8 cellular contexts compared by ENCODE assay signal in the genomic region with DNA sequence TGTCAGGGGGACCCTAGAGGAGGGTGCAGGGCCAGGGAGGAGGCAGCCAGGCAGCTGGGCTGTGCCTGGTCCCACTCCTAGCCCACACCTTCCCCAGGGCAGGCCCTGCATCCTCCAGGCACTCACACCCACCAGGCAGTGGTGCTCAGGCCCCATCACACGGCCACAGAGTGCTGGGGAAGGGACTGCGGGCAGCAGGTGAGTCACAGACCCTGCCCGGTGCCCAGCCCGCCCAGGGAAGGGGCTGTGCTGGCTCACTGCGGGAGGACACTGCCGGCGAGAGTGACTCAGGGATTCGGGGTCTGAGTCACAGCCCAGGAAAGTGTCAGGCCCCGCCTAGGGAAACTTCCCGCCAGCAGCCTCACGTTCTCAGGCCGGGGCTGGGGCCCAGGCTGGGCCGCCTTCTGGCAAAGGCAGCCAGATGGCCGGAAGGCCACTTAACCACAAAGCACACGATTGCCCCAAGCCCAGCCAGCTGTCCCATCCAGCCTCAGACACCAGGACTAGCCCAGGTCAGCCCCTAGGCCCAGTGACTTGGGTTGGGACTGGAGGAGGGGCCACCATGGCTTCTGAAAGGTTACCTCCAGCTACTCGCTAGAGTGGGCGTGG. TPM values are rescaled to one million over a fixed set of nuclear protein-coding genes. Genes with fewer than 3 reads are reported as not detected.
DNase-seq lines count a peak whose midpoint lies in the region; ATAC-seq, FAIRE-seq and TF ChIP-seq lines count a peak whose summit lies in the region.

No MANE protein-coding gene starts in this region.

- peak; percentile 22 to 43 for TF ChIP-seq CTCF in mammary epithelial cell (conservative IDR thresholded peaks at IDR 0.05 in 1 of 2, IDR thresholded peaks at IDR 0.05 in 1 of 2; ENCODE audit: extremely low read depth in 1 of 2, insufficient read depth in 1 of 2, low read depth in 1 of 2, low read length in 2 of 2)

- peak; percentile 100 for FAIRE-seq in HTR-8/SVneo (lab: Jason Lieb, UNC)

- H3K27me3 ChIP-seq in mammary epithelial cell (ENCODE audit: insufficient read depth, low read length), result no peaks in the 10 kb centered on the region
- H3K27me3 ChIP-seq in layer of hippocampus (ENCODE audit: control insufficient read depth, insufficient read depth, low read length), result no peaks in the 10 kb centered on the region

- H3K4me2 ChIP-seq in mammary epithelial cell (ENCODE audit: insufficient read depth, low read depth, low read length), result peak overlapping the region; percentile 74

- H3K4me3 ChIP-seq in mammary epithelial cell (replicated peaks in 1 of 3; ENCODE audit: insufficient read depth in 1 of 3, low read depth in 2 of 3, low read length in 3 of 3), result no peak overlapping the region

- no peaks in the 10 kb centered on the region for H3K36me3 ChIP-seq in mammary epithelial cell (ENCODE audit: insufficient read depth, low read length)

- intact Hi-C loops in mammary epithelial cell (cut with micrococcal nuclease), result loop anchor here (2.0 to 5.0 kb wide), 3 partner anchors 358 to 584 kb away; no protein-coding TSS in a partner anchor

- DNase-seq in DMS 273 (lab: John Stamatoyannopoulos, UW; ENCODE audit: unreplicated experiment) (peak; percentile 96), HTR-8/SVneo (ENCODE audit: insufficient read length, low spot score) (peak; percentile 99), UCSD-AML1 (lab: John Stamatoyannopoulos, UW; ENCODE audit: unreplicated experiment) (peak; percentile 91), mammary epithelial cell (peak; percentile 97), NCI-H526 (lab: John Stamatoyannopoulos, UW) (no peak)
- DNase-seq in stimulated activated CD4-positive, alpha-beta T cell treated with anti-CD3 and anti-CD28 coated beads, Interleukin-4, amount 100 ng/mL, for 1 hour, result peak; percentile 67

- peaks cover 26% of the 10 kb centered on the region for H3K4me1 ChIP-seq in mammary epithelial cell (ENCODE audit: insufficient read depth, low read length)

- peak; percentile 89 for ATAC-seq in GM21529 (IDR thresholded peaks at IDR 0.05; ENCODE audit: unreplicated experiment)

- dilution Hi-C loops in mammary epithelial cell (cut with HindIII; ENCODE audit: low sequenced_read_pairs), result no loop called here

- peak overlapping the region; percentile 69 for H3K27ac ChIP-seq in mammary epithelial cell (ENCODE audit: insufficient read depth, low read depth, low read length)
- peak overlapping the region; percentile 87 for H3K27ac ChIP-seq in layer of hippocampus (ENCODE audit: low read depth, low read length)

- H3K9ac ChIP-seq in mammary epithelial cell (ENCODE audit: insufficient read depth, low read length), result peak overlapping the region; percentile 61

- no peaks in the 10 kb centered on the region for H3K9me3 ChIP-seq in mammary epithelial cell (replicated peaks; ENCODE audit: insufficient read depth, low read length)

- CTCF ChIA-PET in mammary epithelial cell (lab: Charles Lee; ENCODE audit: low non-redundant PET), result no interaction called here

- 9% methylated on average over 17 of the region's 17 CpGs for WGBS in mammary epithelial cell (ENCODE audit: low coverage, missing lambda C conversion rate)

- no TSS peak for BruUV-seq in mammary epithelial cell (replicated peaks; lab: Mats Ljungman, UMichigan)

- no peaks in the 10 kb centered on the region for H4K20me1 ChIP-seq in mammary epithelial cell (ENCODE audit: insufficient read depth, low read length)

- no peaks in the 10 kb centered on the region for H3K79me2 ChIP-seq in mammary epithelial cell (ENCODE audit: insufficient read depth, low read length)

- in situ Hi-C loops in mammary epithelial cell (cut with MboI; ENCODE audit: low sequenced_read_pairs in 2 of 2), result no loop called here

- H2AFZ ChIP-seq in mammary epithelial cell (ENCODE audit: low read depth, low read length), result peak overlapping the region; percentile 84

RNA-seq across cellular contexts. Expression of a gene that starts 42.2 kb away (rescaled TPM):
- total RNA-seq in mammary epithelial cell, result 1 to 10 TPM; 5.1 to 7.3 TPM
- polyA plus RNA-seq in mammary epithelial cell, result 0.88 TPM
- polyA minus RNA-seq in mammary epithelial cell, result not detected

Comparison
In these comparisons a context has a peak if more than half of its experiments do, and no peak if none do; other contexts are left out.
1. DNase-seq: peak in DMS 273 (single experiment), HTR-8/SVneo (single experiment), UCSD-AML1 (single experiment), mammary epithelial cell (single experiment) and stimulated activated CD4-positive, alpha-beta T cell treated with anti-CD3 and anti-CD28 coated beads, Interleukin-4, amount 100 ng/mL, for 1 hour (single experiment); none in NCI-H526 (0 of 2).